ENCODE assay signal across 16 cellular contexts in the genomic region with DNA sequence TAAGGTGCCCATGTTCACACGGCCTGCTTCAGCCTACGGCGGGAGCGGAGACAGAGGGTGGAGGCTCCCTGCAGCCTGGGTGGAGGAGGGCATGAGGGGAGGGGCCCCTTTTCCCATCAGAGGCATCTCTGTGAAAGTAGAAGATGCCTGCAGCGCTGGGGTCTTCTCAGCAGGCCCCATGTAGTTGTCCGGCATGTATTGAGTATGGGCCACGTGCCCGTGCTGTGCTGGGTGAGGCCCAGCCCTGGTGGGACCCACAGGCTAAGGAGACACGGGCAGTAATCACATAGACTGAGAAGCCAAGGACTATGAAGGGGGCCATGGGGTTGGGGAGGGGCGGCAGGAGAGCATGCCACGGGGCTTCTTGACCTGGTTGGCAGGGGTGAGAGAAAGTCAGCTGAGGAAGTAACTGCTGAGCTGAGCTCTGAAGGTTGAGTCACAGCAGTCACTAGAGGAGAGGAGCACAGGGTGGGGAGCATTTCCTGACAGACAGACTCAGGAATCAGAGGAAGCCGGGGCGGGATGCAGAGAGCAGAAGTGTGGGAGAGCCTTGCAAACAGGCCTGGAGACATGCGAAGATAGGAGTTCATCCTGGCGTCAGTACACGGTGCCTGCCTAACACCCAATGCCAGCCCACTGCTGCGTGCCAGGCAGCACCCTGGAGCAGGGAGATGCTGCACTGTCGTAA. TPM values are rescaled to one million over a fixed set of nuclear protein-coding genes. Genes with fewer than 3 reads are reported as not detected.
DNase-seq lines count a peak whose midpoint lies in the region; ATAC-seq and TF ChIP-seq lines count a peak whose summit lies in the region.
"Had no signal": no experiment of that assay in that cellular context is flagged by ENCODE, and none has a peak within 500 bp of the region (broad histone marks: within the 10 kb centered on the region; RNA-seq: fewer than 3 reads in every experiment).

No MANE protein-coding gene starts in this region.

- WGBS in suprapubic skin, result 70% methylated on average over 16 of the region's 18 CpGs

- no peak for TF ChIP-seq EP300 in suprapubic skin (IDR thresholded peaks at IDR 0.05)

- intact Hi-C loops in cardiac septum (cut with DNase I), result no loop called here
- intact Hi-C loops in sciatic nerve (cut with DNase I), result no loop called here

- DNase-seq in SIG-M5 treated with dmso at 0.1 percent for 504 hours (lab: John Stamatoyannopoulos, UW; ENCODE audit: unreplicated experiment) (peak; percentile 25), SIG-M5 (lab: John Stamatoyannopoulos, UW) (no peak), UCSD-AML1 (lab: John Stamatoyannopoulos, UW; ENCODE audit: unreplicated experiment) (peak; percentile 44), cardiac septum (ENCODE audit: low spot score) (peak; percentile 73), sciatic nerve (ENCODE audit: low spot score) (no peak), HUDEP-2 (lab: John Stamatoyannopoulos, UW; ENCODE audit: unreplicated experiment in 76 of 76) (no peak), SHP77 (lab: John Stamatoyannopoulos, UW) (no peak), suprapubic skin (ENCODE audit: low spot score in 2 of 2) (no peak)
- DNase-seq: 8988T; activated CD4-positive, alpha-beta T cell treated with anti-CD3 and anti-CD28 coated beads, Interleukin-2, amount 50 U/mL, for 1 hour; activated effector memory CD4-positive, alpha-beta T cell treated with anti-CD3 and anti-CD28 coated beads, Interleukin-2, amount 50 U/mL, for 16 hours; Caco-2; NCI-H345; T-helper 17 cell had no signal

- H3K9me3 ChIP-seq in suprapubic skin, result no peaks in the 10 kb centered on the region
- H3K9me3 ChIP-seq: Caco-2 had no signal

- no peak for TF ChIP-seq CTCF in suprapubic skin (IDR thresholded peaks at IDR 0.05)

- H3K36me3 ChIP-seq in suprapubic skin, result peaks cover 48% of the 10 kb centered on the region
- H3K36me3 ChIP-seq: neural progenitor cell had no signal

- no peak for TF ChIP-seq POLR2A in suprapubic skin (IDR thresholded peaks at IDR 0.05)

- H3K4me3 ChIP-seq in suprapubic skin, result no peak overlapping the region
- H3K4me3 ChIP-seq: cardiac muscle cell, neural progenitor cell had no signal

- peak; percentile 17 for ATAC-seq in sciatic nerve
- ATAC-seq: T-helper 17 cell had no signal

- H3K27me3 ChIP-seq in suprapubic skin, result no peaks in the 10 kb centered on the region
- H3K27me3 ChIP-seq: cardiac muscle cell, neural progenitor cell had no signal

- no peak overlapping the region for H3K27ac ChIP-seq in suprapubic skin
- H3K27ac ChIP-seq: cardiac muscle cell, neural progenitor cell had no signal

- peaks cover 4% of the 10 kb centered on the region for H3K4me1 ChIP-seq in suprapubic skin
- H3K4me1 ChIP-seq: Caco-2, neural progenitor cell had no signal

RNA-seq across cellular contexts. Expression of a gene that starts 21.6 kb away (rescaled TPM):
- total RNA-seq in cardiac septum (21.5 TPM), sciatic nerve (12.5 TPM), suprapubic skin (10 to 100 TPM; 14.9 to 28.5 (median 20.2) TPM)

RNA-seq across cellular contexts. Expression of a gene that starts 48.1 kb away (rescaled TPM):
- total RNA-seq in cardiac septum (168 TPM), sciatic nerve (32.4 TPM), suprapubic skin (100 to 1,000 TPM in 1 of 4 donors, 10 to 100 TPM in 3; 41.9 to 113 (median 59.8) TPM)

Comparison
In these comparisons a context has a peak if more than half of its experiments do, and no peak if none do; other contexts are left out.
1. DNase-seq: peak in SIG-M5 treated with dmso at 0.1 percent for 504 hours (single experiment), UCSD-AML1 (single experiment) and cardiac septum (single experiment); none in SIG-M5 (single experiment), sciatic nerve (single experiment), HUDEP-2 (0 of 76), SHP77 (0 of 2) and suprapubic skin (0 of 2).